ENCODE assay signal across 1 cellular context in the genomic region with DNA sequence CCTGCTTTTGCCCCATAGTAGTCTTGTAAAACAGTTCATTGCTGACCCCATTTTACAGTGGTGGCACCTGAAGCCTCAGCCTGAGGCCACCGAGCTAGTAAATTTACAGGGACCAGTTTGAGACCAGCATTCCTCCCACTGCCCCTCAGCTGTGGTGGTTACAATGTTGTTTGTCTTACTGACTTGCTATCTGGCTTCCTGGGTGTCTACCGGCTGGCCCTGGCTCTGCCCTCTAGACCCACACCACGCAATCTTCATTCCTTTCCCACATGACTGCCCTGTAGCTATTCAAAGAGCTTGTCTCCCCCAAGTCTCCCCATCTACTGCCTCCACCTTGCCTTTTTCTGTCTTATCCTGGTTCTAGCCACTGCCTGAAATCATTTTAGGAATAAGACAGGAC.
TF ChIP-seq lines count a peak whose summit lies in the region.

No MANE protein-coding gene starts in this region.

TF ChIP-seq in HepG2, 621 proteins besides CTCF, POLR2A, EP300 and RAD21:
- TF ChIP-seq MTF1 (CRISPR knock-in tag; IDR thresholded peaks at IDR 0.05), result no peak
- no peak for TF ChIP-seq KAT7 (CRISPR knock-in tag; IDR thresholded peaks at IDR 0.05; ENCODE audit: borderline replicate concordance)
- TF ChIP-seq ZFP90 (CRISPR knock-in tag; IDR thresholded peaks at IDR 0.05; ENCODE audit: borderline replicate concordance), result no peak
- TF ChIP-seq JDP2 (CRISPR knock-in tag; IDR thresholded peaks at IDR 0.05; ENCODE audit: borderline replicate concordance), result no peak
- no peak for TF ChIP-seq ATAD3A (CRISPR knock-in tag; IDR thresholded peaks at IDR 0.05)
- no peak for TF ChIP-seq ZNF775 (CRISPR knock-in tag; IDR thresholded peaks at IDR 0.05; ENCODE audit: borderline replicate concordance)
- TF ChIP-seq, protein P1, sequence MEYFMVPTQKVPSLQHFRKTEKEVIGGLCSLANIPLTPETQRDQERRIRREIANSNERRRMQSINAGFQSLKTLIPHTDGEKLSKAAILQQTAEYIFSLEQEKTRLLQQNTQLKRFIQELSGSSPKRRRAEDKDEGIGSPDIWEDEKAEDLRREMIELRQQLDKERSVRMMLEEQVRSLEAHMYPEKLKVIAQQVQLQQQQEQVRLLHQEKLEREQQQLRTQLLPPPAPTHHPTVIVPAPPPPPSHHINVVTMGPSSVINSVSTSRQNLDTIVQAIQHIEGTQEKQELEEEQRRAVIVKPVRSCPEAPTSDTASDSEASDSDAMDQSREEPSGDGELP (IDR thresholded peaks at IDR 0.05; ENCODE audit: borderline replicate concordance, low read depth), result peak; percentile 26; the same call in 1 of the 2 replicates
- TF ChIP-seq SNAI1 (CRISPR knock-in tag; IDR thresholded peaks at IDR 0.05; ENCODE audit: borderline replicate concordance), result no peak
- TF ChIP-seq HNF4A (CRISPR knock-in tag; IDR thresholded peaks at IDR 0.05), result peak; percentile 14; the same call in 1 of the 2 replicates
- TF ChIP-seq, protein P2, sequence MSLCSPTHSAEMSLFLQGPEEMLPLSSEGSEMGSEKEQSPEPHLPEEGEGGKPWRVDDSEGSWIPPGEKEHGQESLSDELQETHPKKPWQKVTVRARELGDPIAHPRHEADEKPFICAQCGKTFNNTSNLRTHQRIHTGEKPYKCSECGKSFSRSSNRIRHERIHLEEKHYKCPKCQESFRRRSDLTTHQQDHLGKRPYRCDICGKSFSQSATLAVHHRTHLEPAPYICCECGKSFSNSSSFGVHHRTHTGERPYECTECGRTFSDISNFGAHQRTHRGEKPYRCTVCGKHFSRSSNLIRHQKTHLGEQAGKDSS (CRISPR knock-in tag; IDR thresholded peaks at IDR 0.05; ENCODE audit: borderline replicate concordance, low read depth), result no peak
